9 cellular contexts compared by ENCODE assay signal in the genomic region with DNA sequence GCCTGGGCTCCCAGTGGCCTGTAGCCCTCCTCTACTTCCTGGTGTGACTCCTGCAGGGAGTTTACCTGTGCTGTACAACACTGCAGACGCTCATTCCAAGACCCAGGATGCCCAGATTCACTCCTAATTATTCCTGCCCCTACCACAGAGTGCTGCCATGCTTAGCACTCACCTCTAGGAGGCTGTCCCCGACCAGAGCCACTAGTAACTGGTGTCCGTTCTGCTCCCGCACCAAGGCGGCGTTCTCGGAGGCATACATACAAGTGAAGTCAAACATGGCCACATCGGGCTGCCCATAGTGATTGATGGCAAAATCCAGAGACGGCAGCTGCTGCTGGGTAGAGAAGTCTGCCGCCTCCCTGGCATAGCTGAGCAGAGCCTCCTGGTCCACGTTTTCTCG.
DNase-seq lines count a peak whose midpoint lies in the region; ATAC-seq and TF ChIP-seq lines count a peak whose summit lies in the region.
"Had no signal": no experiment of that assay in that cellular context is flagged by ENCODE, and none has a peak within 500 bp of the region (broad histone marks: within the 10 kb centered on the region; RNA-seq: fewer than 3 reads in every experiment).

No MANE protein-coding gene starts in this region.

- intact Hi-C loops in transverse colon (cut with DNase I; ENCODE audit: low total_unique reads) = no loop called here

- H3K4me1 ChIP-seq in transverse colon = peaks cover 6 to 35% (median 23%) of the 10 kb centered on the region in 4 donors

- H3K27me3 ChIP-seq in transverse colon = no peaks in the 10 kb centered on the region

- peaks cover 26% of the 10 kb centered on the region for H3K36me3 Mint-ChIP-seq in central memory CD8-positive, alpha-beta T cell (ENCODE audit: insufficient read depth)
- no peaks in the 10 kb centered on the region for H3K36me3 Mint-ChIP-seq in activated naive CD4-positive, alpha-beta T cell treated with anti-CD3 and anti-CD28 coated beads, Interleukin-2, amount 50 U/mL, for 72 hours

- H3K27me3 Mint-ChIP-seq in central memory CD8-positive, alpha-beta T cell = no peaks in the 10 kb centered on the region
- H3K27me3 Mint-ChIP-seq: activated naive CD8-positive, alpha-beta T cell had no signal

- no peaks in the 10 kb centered on the region for H3K4me1 Mint-ChIP-seq in central memory CD8-positive, alpha-beta T cell

- 90% methylated on average over 12 of the region's 12 CpGs; no CpG with 5 or more reads in 1 of the 2 donors for WGBS in transverse colon (ENCODE audit: low coverage in 1 of 2), 2 donors

- no peak overlapping the region for H3K4me3 Mint-ChIP-seq in central memory CD8-positive, alpha-beta T cell
- H3K4me3 Mint-ChIP-seq: activated naive CD8-positive, alpha-beta T cell had no signal

- H3K9me3 ChIP-seq in transverse colon = no peaks in the 10 kb centered on the region

- TF ChIP-seq POLR2A in transverse colon (IDR thresholded peaks at IDR 0.05) = no peak

- peak; percentile 23 to 44 (median 34) for TF ChIP-seq CTCF in transverse colon (IDR thresholded peaks at IDR 0.05)

- H3K27ac Mint-ChIP-seq in central memory CD8-positive, alpha-beta T cell (ENCODE audit: low read depth) = peak overlapping the region; percentile 47
- H3K27ac Mint-ChIP-seq in activated naive CD4-positive, alpha-beta T cell treated with anti-CD3 and anti-CD28 coated beads, Interleukin-2, amount 50 U/mL, for 72 hours = peak overlapping the region in 1 of 2 donors; percentile 69
- H3K27ac Mint-ChIP-seq: activated naive CD8-positive, alpha-beta T cell had no signal

- DNase-seq in DMS 273 (lab: John Stamatoyannopoulos, UW; ENCODE audit: unreplicated experiment) (peak; percentile 22), DMS 273 treated with DMSO at 0.1 percent for 48 hours (lab: John Stamatoyannopoulos, UW) (no peak), left kidney (ENCODE audit: low read depth, low spot score) (peak; percentile 76), transverse colon (no peak), DMS79 treated with DMSO at 0.1 percent for 48 hours (lab: John Stamatoyannopoulos, UW) (no peak), amniotic stem cell (lab: John Stamatoyannopoulos, UW) (no peak)
- no peak for DNase-seq in central memory CD8-positive, alpha-beta T cell (ENCODE audit: low spot score in 2 of 2)
- no peak for DNase-seq in activated naive CD4-positive, alpha-beta T cell treated with anti-CD3 and anti-CD28 coated beads, Interleukin-2, amount 50 U/mL, for 72 hours (ENCODE audit: low spot score in 2 of 2)

- peaks cover 0 to 10% (median 2%) of the 10 kb centered on the region in 4 donors for H3K36me3 ChIP-seq in transverse colon

- in situ Hi-C loops in transverse colon (cut with MboI; ENCODE audit: low pct_ligation_motif_present in 1 of 4, low pct_unique_long_range_greater_than_20kb in 1 of 4, low sequenced_read_pairs in 3 of 4) = no loop called here

- ATAC-seq in central memory CD8-positive, alpha-beta T cell (replicated peaks; ENCODE audit: extremely low read depth, poor library complexity, severe bottlenecking) = no peak
- no peak for ATAC-seq in activated naive CD4-positive, alpha-beta T cell treated with anti-CD3 and anti-CD28 coated beads, Interleukin-2, amount 50 U/mL, for 72 hours

- no peak for TF ChIP-seq EP300 in transverse colon (IDR thresholded peaks at IDR 0.05; ENCODE audit: low read depth)

- no peak overlapping the region for H3K4me3 ChIP-seq in transverse colon

- H3K9me3 Mint-ChIP-seq in central memory CD8-positive, alpha-beta T cell = no peaks in the 10 kb centered on the region
- H3K9me3 Mint-ChIP-seq in activated naive CD4-positive, alpha-beta T cell treated with anti-CD3 and anti-CD28 coated beads, Interleukin-2, amount 50 U/mL, for 72 hours = no peaks in the 10 kb centered on the region

- H3K27ac ChIP-seq in transverse colon = peak overlapping the region; percentile 8 to 87 (median 68)

Comparison
In these comparisons a context has a peak if more than half of its experiments do, and no peak if none do; other contexts are left out.
1. DNase-seq: peak in DMS 273 (single experiment) and left kidney (single experiment); none in DMS 273 treated with DMSO at 0.1 percent for 48 hours (single experiment), central memory CD8-positive, alpha-beta T cell (0 of 2), transverse colon (single experiment), activated naive CD4-positive, alpha-beta T cell treated with anti-CD3 and anti-CD28 coated beads, Interleukin-2, amount 50 U/mL, for 72 hours (0 of 2), DMS79 treated with DMSO at 0.1 percent for 48 hours (single experiment) and amniotic stem cell (single experiment).